ENCODE assay signal across 9 cellular contexts in the genomic region with DNA sequence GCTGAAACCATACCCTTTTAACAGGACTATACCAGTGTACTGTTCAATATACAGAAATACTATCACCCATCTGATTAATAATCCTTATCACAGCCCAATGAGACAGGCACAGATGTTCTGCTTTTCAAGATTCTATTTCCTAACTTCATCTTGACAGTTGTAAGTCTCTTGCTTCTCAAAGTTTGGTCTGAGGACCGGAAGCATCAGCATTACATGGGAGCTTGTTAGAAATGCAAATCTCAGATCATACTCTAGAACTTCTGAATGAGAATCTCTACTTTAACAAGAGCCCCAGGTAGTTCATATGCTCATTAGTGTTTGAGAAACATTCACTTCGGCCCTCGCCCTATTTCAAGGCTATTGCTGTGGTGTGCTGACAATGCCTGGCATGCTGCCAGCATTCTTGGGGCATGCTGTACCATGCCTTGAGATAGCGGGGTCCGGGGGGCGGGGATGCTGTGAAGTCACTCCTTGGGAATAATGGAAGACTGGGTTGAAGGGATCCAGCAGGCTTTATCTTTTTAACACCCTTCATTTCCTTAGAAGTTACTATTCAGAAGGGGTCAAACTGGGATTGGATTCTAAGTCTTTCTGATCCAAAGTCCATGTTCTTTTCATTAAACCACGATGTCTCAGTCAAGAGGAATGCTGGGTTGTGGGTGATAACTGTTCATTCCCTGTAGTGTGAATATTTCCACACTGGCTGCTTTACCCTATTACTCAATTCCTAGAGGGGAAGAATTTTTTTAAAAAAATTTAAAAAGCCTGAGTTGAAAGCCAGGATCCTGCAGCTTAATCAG.
A peak's percentile ranks its signal among the peaks of the same experiment; 100 is the strongest.
DNase-seq lines count a peak whose midpoint lies in the region; TF ChIP-seq lines count a peak whose summit lies in the region.
"Had no signal": no experiment of that assay in that cellular context is flagged by ENCODE, and none has a peak within 500 bp of the region (broad histone marks: within the 10 kb centered on the region; RNA-seq: fewer than 3 reads in every experiment).

No MANE protein-coding gene starts in this region.

- no peaks in the 10 kb centered on the region for H3K9me3 ChIP-seq in OCI-LY1 (ENCODE audit: low read length)
- H3K9me3 ChIP-seq in osteoblast (ENCODE audit: low read depth, low read length), result no peaks in the 10 kb centered on the region

- TF ChIP-seq CTCF in OCI-LY1 (IDR thresholded peaks at IDR 0.05; ENCODE audit: low read length) (no peak), osteoblast (IDR thresholded peaks at IDR 0.05; ENCODE audit: extremely low read depth, low read depth, low read length) (no peak)

- H4K20me1 ChIP-seq in OCI-LY1 (ENCODE audit: insufficient read depth, low read length) (no peaks in the 10 kb centered on the region), osteoblast (ENCODE audit: insufficient read depth, low read length) (peaks cover 24% of the 10 kb centered on the region)

- H3K79me2 ChIP-seq in OCI-LY1 (ENCODE audit: insufficient read depth, low read length), result no peaks in the 10 kb centered on the region
- peaks cover 46% of the 10 kb centered on the region for H3K79me2 ChIP-seq in osteoblast (ENCODE audit: insufficient read depth, low read length)

- no peaks in the 10 kb centered on the region for H3F3A ChIP-seq in OCI-LY1 (ENCODE audit: insufficient read depth, low read length)

- H2AFZ ChIP-seq in OCI-LY1 (ENCODE audit: low read length), result no peak overlapping the region
- no peak overlapping the region for H2AFZ ChIP-seq in osteoblast (ENCODE audit: low read length)

- H3K27me3 ChIP-seq in OCI-LY1 (ENCODE audit: insufficient read depth, low read length) (no peaks in the 10 kb centered on the region), osteoblast (ENCODE audit: insufficient read depth, low read length) (no peaks in the 10 kb centered on the region)

- H3K27ac ChIP-seq in OCI-LY1 (ENCODE audit: low read depth, low read length, poor library complexity, severe bottlenecking), result peak overlapping the region; percentile 6
- peak overlapping the region; percentile 88 for H3K27ac ChIP-seq in osteoblast (ENCODE audit: low read depth, low read length)

- DNase-seq in CD1c-positive myeloid dendritic cell (ENCODE audit: extremely low spot score) (peak; percentile 45), fibroblast of gingiva (ENCODE audit: low read depth) (peak; percentile 89), osteoblast (ENCODE audit: insufficient read length, low spot score, missing footprints) (peak; percentile 61), T-helper 2 cell (no peak), OCI-M1 (lab: John Stamatoyannopoulos, UW) (no peak)
- no peak for DNase-seq in stimulated activated CD8-positive, alpha-beta memory T cell treated with anti-CD3 and anti-CD28 coated beads, Interleukin-4, amount 100 ng/mL, for 48 hours
- no peak for DNase-seq in central memory CD4-positive, alpha-beta T cell
- DNase-seq: amniotic stem cell had no signal

- H3K4me2 ChIP-seq in OCI-LY1 (ENCODE audit: low read length), result peak overlapping the region; percentile 17; the same call in 1 of the 2 replicates
- H3K4me2 ChIP-seq in osteoblast (ENCODE audit: insufficient read depth, low read length), result peak overlapping the region; percentile 74

- H3K4me1 ChIP-seq in OCI-LY1 (ENCODE audit: insufficient read depth, low read length, severe bottlenecking) (peaks cover 35% of the 10 kb centered on the region), osteoblast (ENCODE audit: insufficient read depth, low read length) (peaks cover 33% of the 10 kb centered on the region)

- no peak overlapping the region for H3K9ac ChIP-seq in OCI-LY1 (ENCODE audit: low read length)

- H3K36me3 ChIP-seq in OCI-LY1 (ENCODE audit: insufficient read depth, low read length), result no peaks in the 10 kb centered on the region
- no peaks in the 10 kb centered on the region for H3K36me3 ChIP-seq in osteoblast (ENCODE audit: insufficient read depth, low read length)

- no peak overlapping the region for H3K4me3 ChIP-seq in OCI-LY1 (ENCODE audit: low read depth, low read length, poor library complexity, severe bottlenecking)
- H3K4me3 ChIP-seq in osteoblast (ENCODE audit: insufficient read depth, low read length), result peak overlapping the region; percentile 37

- no peaks in the 10 kb centered on the region for H3K9me2 ChIP-seq in OCI-LY1 (ENCODE audit: low read depth, low read length)

Comparison
In these comparisons a context has a peak if more than half of its experiments do, and no peak if none do; other contexts are left out.
1. DNase-seq: peak in CD1c-positive myeloid dendritic cell (single experiment), fibroblast of gingiva (single experiment) and osteoblast (single experiment); none in T-helper 2 cell (0 of 5), stimulated activated CD8-positive, alpha-beta memory T cell treated with anti-CD3 and anti-CD28 coated beads, Interleukin-4, amount 100 ng/mL, for 48 hours (single experiment), central memory CD4-positive, alpha-beta T cell (single experiment) and OCI-M1 (single experiment).